ENCODE assay signal across 19 cellular contexts in genomic region chr1:235712812-235713211, GRCh38.
"Had no signal": no experiment of that assay in that cellular context is flagged by ENCODE, and none has a peak within 500 bp of the region (broad histone marks: within the 10 kb centered on the region; RNA-seq: fewer than 3 reads in every experiment).

No MANE protein-coding gene starts in this region.

- H3K4me1 Mint-ChIP-seq: activated B cell treated with CpG ODN at 0.5 μM for 24 hours; activated CD4-positive, alpha-beta memory T cell treated with anti-CD3 and anti-CD28 coated beads, Interleukin-2, amount 10 ng/mL, durations not matched to agents 7 days and 5 days; activated naive CD4-positive, alpha-beta T cell treated with anti-CD3 and anti-CD28 coated beads, Interleukin-2, amount 10 ng/mL, durations not matched to agents 7 days and 5 days; nephron; T-cell had no signal

- DNase-seq: activated B cell treated with CpG ODN at 0.5 μM for 24 hours; activated CD4-positive, alpha-beta memory T cell treated with anti-CD3 and anti-CD28 coated beads, Interleukin-2, amount 10 ng/mL, durations not matched to agents 7 days and 5 days; activated CD4-positive, alpha-beta T cell treated with anti-CD3 and anti-CD28 coated beads for 4 hours; activated naive CD4-positive, alpha-beta T cell treated with anti-CD3 and anti-CD28 coated beads, Interleukin-2, amount 10 ng/mL, durations not matched to agents 7 days and 5 days; activated T-cell treated with anti-CD3 and anti-CD28 coated beads, Interleukin-2, amount 50 U/mL, for 24 hours; effector memory CD4-positive, alpha-beta T cell; hypothalamus; left ventricle myocardium inferior; mammary epithelial cell; midbrain; posterior cingulate gyrus; stimulated activated CD4-positive, alpha-beta T cell treated with anti-CD3 and anti-CD28 coated beads, Interleukin-2, amount 100 ng/mL, for 24 hours; stimulated activated naive CD4-positive, alpha-beta T cell treated with Interleukin-2 at 50 U/mL for 16 hours; T-cell; thyroid gland had no signal

- H3K4me3 Mint-ChIP-seq: activated B cell treated with CpG ODN at 0.5 μM for 24 hours; activated CD4-positive, alpha-beta memory T cell treated with anti-CD3 and anti-CD28 coated beads, Interleukin-2, amount 10 ng/mL, durations not matched to agents 7 days and 5 days; activated naive CD4-positive, alpha-beta T cell treated with anti-CD3 and anti-CD28 coated beads, Interleukin-2, amount 10 ng/mL, durations not matched to agents 7 days and 5 days; activated T-cell treated with anti-CD3 and anti-CD28 coated beads, Interleukin-2, amount 50 U/mL, for 24 hours; dendritic cell treated with granulocyte-macrophage colony-stimulating factor and Interleukin-4, amounts not matched to agents 40 ng/mL and 50 ng/mL, for 4 days; nephron; T-cell had no signal

- ATAC-seq: T-cell had no signal

- H3K9me3 ChIP-seq: ascending aorta, breast epithelium, left ventricle myocardium inferior, thyroid gland had no signal

- H3K27ac ChIP-seq: ascending aorta, breast epithelium, left ventricle myocardium inferior, thyroid gland had no signal

- H3K27ac Mint-ChIP-seq: activated B cell treated with CpG ODN at 0.5 μM for 24 hours; activated CD4-positive, alpha-beta memory T cell treated with anti-CD3 and anti-CD28 coated beads, Interleukin-2, amount 10 ng/mL, durations not matched to agents 7 days and 5 days; activated naive CD4-positive, alpha-beta T cell treated with anti-CD3 and anti-CD28 coated beads, Interleukin-2, amount 10 ng/mL, durations not matched to agents 7 days and 5 days; activated T-cell treated with anti-CD3 and anti-CD28 coated beads, Interleukin-2, amount 50 U/mL, for 24 hours; dendritic cell treated with granulocyte-macrophage colony-stimulating factor and Interleukin-4, amounts not matched to agents 40 ng/mL and 50 ng/mL, for 4 days; nephron; T-cell had no signal

- H3K36me3 ChIP-seq: breast epithelium had no signal

- H3K4me3 ChIP-seq: ascending aorta, breast epithelium, left ventricle myocardium inferior, thyroid gland had no signal

- H3K27me3 Mint-ChIP-seq: activated B cell treated with CpG ODN at 0.5 μM for 24 hours; activated CD4-positive, alpha-beta memory T cell treated with anti-CD3 and anti-CD28 coated beads, Interleukin-2, amount 10 ng/mL, durations not matched to agents 7 days and 5 days; activated naive CD4-positive, alpha-beta T cell treated with anti-CD3 and anti-CD28 coated beads, Interleukin-2, amount 10 ng/mL, durations not matched to agents 7 days and 5 days; activated T-cell treated with anti-CD3 and anti-CD28 coated beads, Interleukin-2, amount 50 U/mL, for 24 hours; dendritic cell treated with granulocyte-macrophage colony-stimulating factor and Interleukin-4, amounts not matched to agents 40 ng/mL and 50 ng/mL, for 4 days; T-cell had no signal

- H3K4me1 ChIP-seq: ascending aorta, breast epithelium, left ventricle myocardium inferior, thyroid gland had no signal

- H3K27me3 ChIP-seq: ascending aorta, breast epithelium, thyroid gland had no signal

- H3K9me3 Mint-ChIP-seq: activated B cell treated with CpG ODN at 0.5 μM for 24 hours; activated CD4-positive, alpha-beta memory T cell treated with anti-CD3 and anti-CD28 coated beads, Interleukin-2, amount 10 ng/mL, durations not matched to agents 7 days and 5 days; activated naive CD4-positive, alpha-beta T cell treated with anti-CD3 and anti-CD28 coated beads, Interleukin-2, amount 10 ng/mL, durations not matched to agents 7 days and 5 days; activated T-cell treated with anti-CD3 and anti-CD28 coated beads, Interleukin-2, amount 50 U/mL, for 24 hours; dendritic cell treated with granulocyte-macrophage colony-stimulating factor and Interleukin-4, amounts not matched to agents 40 ng/mL and 50 ng/mL, for 4 days; nephron; T-cell had no signal
